Comparison of ENCODE assay signal across 22 cellular contexts in genomic region chr18:32299489-32299888, GRCh38.
"Had no signal": no experiment of that assay in that cellular context is flagged by ENCODE, and none has a peak within 500 bp of the region (broad histone marks: within the 10 kb centered on the region; RNA-seq: fewer than 3 reads in every experiment).

No MANE protein-coding gene starts in this region.

- H3K9me3 Mint-ChIP-seq: dendritic cell treated with granulocyte-macrophage colony-stimulating factor and Interleukin-4, amounts not matched to agents 40 ng/mL and 50 ng/mL, for 4 days; effector memory CD8-positive, alpha-beta T cell; stimulated activated memory B cell treated with anti-CD40 and anti-IgM and Interleukin-4, amounts not matched to agents 10 μg/mL and 1 μg/mL and 100 μg/mL, for 72 hours; stimulated activated naive CD8-positive, alpha-beta T cell treated with anti-CD3 and anti-CD28 coated beads, Interleukin-15, Interleukin-2, amounts not matched to agents 100 ng/mL and 50 ng/mL, for 24 hours had no signal

- H3K4me1 Mint-ChIP-seq: naive B cell; stimulated activated memory B cell treated with anti-CD40 and anti-IgM and Interleukin-4, amounts not matched to agents 10 μg/mL and 1 μg/mL and 100 μg/mL, for 72 hours had no signal

- H3K4me3 ChIP-seq: esophagus muscularis mucosa, gastroesophageal sphincter, left lung, lung, psoas muscle, spleen, tibial artery, upper lobe of left lung, uterus had no signal

- H3K36me3 Mint-ChIP-seq: naive B cell; stimulated activated memory B cell treated with anti-CD40 and anti-IgM and Interleukin-4, amounts not matched to agents 10 μg/mL and 1 μg/mL and 100 μg/mL, for 72 hours had no signal

- DNase-seq: effector memory CD8-positive, alpha-beta T cell; foreskin fibroblast; glutamatergic neuron; islet precursor cell; left lung; mesenchymal stem cell; naive B cell; psoas muscle; retina; spleen; stimulated activated CD4-positive, alpha-beta T cell treated with anti-CD3 and anti-CD28 coated beads, Interleukin-15, amount 100 ng/mL, for 24 hours; stimulated activated CD4-positive, alpha-beta T cell treated with anti-CD3 and anti-CD28 coated beads, Interleukin-1b, Interleukin-23, amount 100 ng/mL, for 48 hours; stimulated activated CD4-positive, alpha-beta T cell treated with anti-CD3 and anti-CD28 coated beads, Interleukin-4, amount 100 ng/mL, for 24 hours; tibial artery; upper lobe of left lung; uterus had no signal

- H3K27ac Mint-ChIP-seq: dendritic cell treated with granulocyte-macrophage colony-stimulating factor and Interleukin-4, amounts not matched to agents 40 ng/mL and 50 ng/mL, for 4 days; effector memory CD8-positive, alpha-beta T cell; naive B cell; stimulated activated memory B cell treated with anti-CD40 and anti-IgM and Interleukin-4, amounts not matched to agents 10 μg/mL and 1 μg/mL and 100 μg/mL, for 72 hours; stimulated activated naive CD8-positive, alpha-beta T cell treated with anti-CD3 and anti-CD28 coated beads, Interleukin-15, Interleukin-2, amounts not matched to agents 100 ng/mL and 50 ng/mL, for 24 hours had no signal

- H3K27me3 Mint-ChIP-seq: stimulated activated memory B cell treated with anti-CD40 and anti-IgM and Interleukin-4, amounts not matched to agents 10 μg/mL and 1 μg/mL and 100 μg/mL, for 72 hours had no signal

- H3K4me3 Mint-ChIP-seq: dendritic cell treated with granulocyte-macrophage colony-stimulating factor and Interleukin-4, amounts not matched to agents 40 ng/mL and 50 ng/mL, for 4 days; effector memory CD8-positive, alpha-beta T cell; naive B cell; stimulated activated memory B cell treated with anti-CD40 and anti-IgM and Interleukin-4, amounts not matched to agents 10 μg/mL and 1 μg/mL and 100 μg/mL, for 72 hours; stimulated activated naive CD8-positive, alpha-beta T cell treated with anti-CD3 and anti-CD28 coated beads, Interleukin-15, Interleukin-2, amounts not matched to agents 100 ng/mL and 50 ng/mL, for 24 hours had no signal
